In the genomic region with DNA sequence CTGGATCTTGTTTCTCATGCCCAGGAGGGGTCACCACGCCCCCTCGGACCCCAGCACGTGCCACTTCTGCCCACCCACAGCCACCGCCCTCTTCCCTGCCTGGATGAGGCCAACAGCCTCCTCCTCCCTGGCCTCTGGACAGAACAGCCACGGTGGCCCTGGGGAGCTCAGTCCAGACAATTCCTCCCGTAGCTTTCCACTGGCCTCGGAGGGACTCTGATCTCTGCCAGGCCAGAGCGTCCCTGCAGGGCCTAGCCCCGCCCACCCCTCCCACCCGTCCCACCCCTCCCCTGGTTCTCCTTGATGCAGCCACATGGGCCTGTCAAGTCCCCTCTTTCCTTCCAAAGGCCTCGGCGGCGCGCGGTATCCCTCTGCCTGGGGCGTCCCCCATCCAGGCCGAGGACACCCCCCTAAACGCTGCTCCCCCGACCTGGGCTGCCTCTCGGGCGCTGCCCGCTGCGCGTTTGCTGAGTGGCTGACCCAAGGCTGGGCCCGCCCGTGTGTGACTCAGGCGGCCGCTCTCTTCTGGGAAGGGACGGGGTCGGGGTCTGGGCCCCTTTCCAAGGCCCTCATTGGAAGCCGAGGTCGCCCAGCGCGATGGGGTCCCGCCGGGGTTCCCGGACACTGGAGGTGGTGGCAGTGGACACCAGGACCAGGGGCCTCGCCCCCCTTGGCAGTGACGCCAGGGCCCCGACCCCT, we compare ENCODE assay signal across 2 cellular contexts.
A peak's percentile ranks its signal among the peaks of the same experiment; 100 is the strongest.
TF ChIP-seq lines count a peak whose summit lies in the region.

No MANE protein-coding gene starts in this region.

TF ChIP-seq in SK-N-SH, 30 proteins besides CTCF, POLR2A, EP300 and RAD21 (continued from another document):
- TF ChIP-seq GATA2 (CRISPR knock-in tag; IDR thresholded peaks at IDR 0.05) (no peak), POLR2AphosphoS5 (IDR thresholded peaks at IDR 0.05; ENCODE audit: low read depth, low read length) (0 out of 2 replicates have a peak, but pooled peaks have one; percentile 16), NRF1 (IDR thresholded peaks at IDR 0.05; ENCODE audit: low read depth, low read length) (no peak), RFX5 (IDR thresholded peaks at IDR 0.05; ENCODE audit: low read length) (no peak)

TF ChIP-seq in HepG2, 621 proteins besides CTCF, POLR2A, EP300 and RAD21 (continued from another document and continues in another):
- TF ChIP-seq, protein P1, sequence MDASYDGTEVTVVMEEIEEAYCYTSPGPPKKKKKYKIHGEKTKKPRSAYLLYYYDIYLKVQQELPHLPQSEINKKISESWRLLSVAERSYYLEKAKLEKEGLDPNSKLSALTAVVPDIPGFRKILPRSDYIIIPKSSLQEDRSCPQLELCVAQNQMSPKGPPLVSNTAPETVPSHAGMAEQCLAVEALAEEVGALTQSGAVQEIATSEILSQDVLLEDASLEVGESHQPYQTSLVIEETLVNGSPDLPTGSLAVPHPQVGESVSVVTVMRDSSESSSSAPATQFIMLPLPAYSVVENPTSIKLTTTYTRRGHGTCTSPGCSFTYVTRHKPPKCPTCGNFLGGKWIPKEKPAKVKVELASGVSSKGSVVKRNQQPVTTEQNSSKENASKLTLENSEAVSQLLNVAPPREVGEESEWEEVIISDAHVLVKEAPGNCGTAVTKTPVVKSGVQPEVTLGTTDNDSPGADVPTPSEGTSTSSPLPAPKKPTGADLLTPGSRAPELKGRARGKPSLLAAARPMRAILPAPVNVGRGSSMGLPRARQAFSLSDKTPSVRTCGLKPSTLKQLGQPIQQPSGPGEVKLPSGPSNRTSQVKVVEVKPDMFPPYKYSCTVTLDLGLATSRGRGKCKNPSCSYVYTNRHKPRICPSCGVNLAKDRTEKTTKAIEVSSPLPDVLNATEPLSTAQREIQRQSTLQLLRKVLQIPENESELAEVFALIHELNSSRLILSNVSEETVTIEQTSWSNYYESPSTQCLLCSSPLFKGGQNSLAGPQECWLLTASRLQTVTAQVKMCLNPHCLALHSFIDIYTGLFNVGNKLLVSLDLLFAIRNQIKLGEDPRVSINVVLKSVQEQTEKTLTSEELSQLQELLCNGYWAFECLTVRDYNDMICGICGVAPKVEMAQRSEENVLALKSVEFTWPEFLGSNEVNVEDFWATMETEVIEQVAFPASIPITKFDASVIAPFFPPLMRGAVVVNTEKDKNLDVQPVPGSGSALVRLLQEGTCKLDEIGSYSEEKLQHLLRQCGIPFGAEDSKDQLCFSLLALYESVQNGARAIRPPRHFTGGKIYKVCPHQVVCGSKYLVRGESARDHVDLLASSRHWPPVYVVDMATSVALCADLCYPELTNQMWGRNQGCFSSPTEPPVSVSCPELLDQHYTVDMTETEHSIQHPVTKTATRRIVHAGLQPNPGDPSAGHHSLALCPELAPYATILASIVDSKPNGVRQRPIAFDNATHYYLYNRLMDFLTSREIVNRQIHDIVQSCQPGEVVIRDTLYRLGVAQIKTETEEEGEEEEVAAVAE (CRISPR knock-in tag; IDR thresholded peaks at IDR 0.05; ENCODE audit: borderline replicate concordance), result no peak
- TF ChIP-seq ZNF878 (CRISPR knock-in tag; IDR thresholded peaks at IDR 0.05) (no peak), ZSCAN30 (CRISPR knock-in tag; IDR thresholded peaks at IDR 0.05) (no peak), ZNF30 (CRISPR knock-in tag; IDR thresholded peaks at IDR 0.05) (no peak), ZFAT (CRISPR knock-in tag; conservative IDR thresholded peaks at IDR 0.05) (no peak), PRDM15 (CRISPR knock-in tag; IDR thresholded peaks at IDR 0.05) (peak; percentile 89), SP140L (CRISPR knock-in tag; IDR thresholded peaks at IDR 0.05; ENCODE audit: borderline replicate concordance) (no peak), ZNF180 (CRISPR knock-in tag; IDR thresholded peaks at IDR 0.05; ENCODE audit: borderline replicate concordance, low read depth) (no peak), IRX3 (CRISPR knock-in tag; IDR thresholded peaks at IDR 0.05; ENCODE audit: borderline replicate concordance, low read depth) (no peak), ZNF431 (CRISPR knock-in tag; IDR thresholded peaks at IDR 0.05; ENCODE audit: borderline replicate concordance, low read depth) (no peak), ARNT (IDR thresholded peaks at IDR 0.05) (no peak), TRIM22 (IDR thresholded peaks at IDR 0.05) (no peak), ZBTB37 (CRISPR knock-in tag; IDR thresholded peaks at IDR 0.05) (no peak), ZNF33B (CRISPR knock-in tag; IDR thresholded peaks at IDR 0.05) (no peak), TBP (CRISPR knock-in tag; IDR thresholded peaks at IDR 0.05) (no peak), KLF12 (CRISPR knock-in tag; IDR thresholded peaks at IDR 0.05; ENCODE audit: borderline replicate concordance) (no peak)
- TF ChIP-seq, protein P2, sequence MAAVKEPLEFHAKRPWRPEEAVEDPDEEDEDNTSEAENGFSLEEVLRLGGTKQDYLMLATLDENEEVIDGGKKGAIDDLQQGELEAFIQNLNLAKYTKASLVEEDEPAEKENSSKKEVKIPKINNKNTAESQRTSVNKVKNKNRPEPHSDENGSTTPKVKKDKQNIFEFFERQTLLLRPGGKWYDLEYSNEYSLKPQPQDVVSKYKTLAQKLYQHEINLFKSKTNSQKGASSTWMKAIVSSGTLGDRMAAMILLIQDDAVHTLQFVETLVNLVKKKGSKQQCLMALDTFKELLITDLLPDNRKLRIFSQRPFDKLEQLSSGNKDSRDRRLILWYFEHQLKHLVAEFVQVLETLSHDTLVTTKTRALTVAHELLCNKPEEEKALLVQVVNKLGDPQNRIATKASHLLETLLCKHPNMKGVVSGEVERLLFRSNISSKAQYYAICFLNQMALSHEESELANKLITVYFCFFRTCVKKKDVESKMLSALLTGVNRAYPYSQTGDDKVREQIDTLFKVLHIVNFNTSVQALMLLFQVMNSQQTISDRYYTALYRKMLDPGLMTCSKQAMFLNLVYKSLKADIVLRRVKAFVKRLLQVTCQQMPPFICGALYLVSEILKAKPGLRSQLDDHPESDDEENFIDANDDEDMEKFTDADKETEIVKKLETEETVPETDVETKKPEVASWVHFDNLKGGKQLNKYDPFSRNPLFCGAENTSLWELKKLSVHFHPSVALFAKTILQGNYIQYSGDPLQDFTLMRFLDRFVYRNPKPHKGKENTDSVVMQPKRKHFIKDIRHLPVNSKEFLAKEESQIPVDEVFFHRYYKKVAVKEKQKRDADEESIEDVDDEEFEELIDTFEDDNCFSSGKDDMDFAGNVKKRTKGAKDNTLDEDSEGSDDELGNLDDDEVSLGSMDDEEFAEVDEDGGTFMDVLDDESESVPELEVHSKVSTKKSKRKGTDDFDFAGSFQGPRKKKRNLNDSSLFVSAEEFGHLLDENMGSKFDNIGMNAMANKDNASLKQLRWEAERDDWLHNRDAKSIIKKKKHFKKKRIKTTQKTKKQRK (IDR thresholded peaks at IDR 0.05; ENCODE audit: low read length), result no peak
- TF ChIP-seq, protein P3, sequence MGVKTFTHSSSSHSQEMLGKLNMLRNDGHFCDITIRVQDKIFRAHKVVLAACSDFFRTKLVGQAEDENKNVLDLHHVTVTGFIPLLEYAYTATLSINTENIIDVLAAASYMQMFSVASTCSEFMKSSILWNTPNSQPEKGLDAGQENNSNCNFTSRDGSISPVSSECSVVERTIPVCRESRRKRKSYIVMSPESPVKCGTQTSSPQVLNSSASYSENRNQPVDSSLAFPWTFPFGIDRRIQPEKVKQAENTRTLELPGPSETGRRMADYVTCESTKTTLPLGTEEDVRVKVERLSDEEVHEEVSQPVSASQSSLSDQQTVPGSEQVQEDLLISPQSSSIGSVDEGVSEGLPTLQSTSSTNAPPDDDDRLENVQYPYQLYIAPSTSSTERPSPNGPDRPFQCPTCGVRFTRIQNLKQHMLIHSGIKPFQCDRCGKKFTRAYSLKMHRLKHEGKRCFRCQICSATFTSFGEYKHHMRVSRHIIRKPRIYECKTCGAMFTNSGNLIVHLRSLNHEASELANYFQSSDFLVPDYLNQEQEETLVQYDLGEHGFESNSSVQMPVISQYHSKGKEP (CRISPR knock-in tag; IDR thresholded peaks at IDR 0.05), result no peak
- TF ChIP-seq, protein P4, sequence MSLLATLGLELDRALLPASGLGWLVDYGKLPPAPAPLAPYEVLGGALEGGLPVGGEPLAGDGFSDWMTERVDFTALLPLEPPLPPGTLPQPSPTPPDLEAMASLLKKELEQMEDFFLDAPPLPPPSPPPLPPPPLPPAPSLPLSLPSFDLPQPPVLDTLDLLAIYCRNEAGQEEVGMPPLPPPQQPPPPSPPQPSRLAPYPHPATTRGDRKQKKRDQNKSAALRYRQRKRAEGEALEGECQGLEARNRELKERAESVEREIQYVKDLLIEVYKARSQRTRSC (CRISPR knock-in tag; IDR thresholded peaks at IDR 0.05; ENCODE audit: low read depth), result no peak
- TF ChIP-seq, protein P5, sequence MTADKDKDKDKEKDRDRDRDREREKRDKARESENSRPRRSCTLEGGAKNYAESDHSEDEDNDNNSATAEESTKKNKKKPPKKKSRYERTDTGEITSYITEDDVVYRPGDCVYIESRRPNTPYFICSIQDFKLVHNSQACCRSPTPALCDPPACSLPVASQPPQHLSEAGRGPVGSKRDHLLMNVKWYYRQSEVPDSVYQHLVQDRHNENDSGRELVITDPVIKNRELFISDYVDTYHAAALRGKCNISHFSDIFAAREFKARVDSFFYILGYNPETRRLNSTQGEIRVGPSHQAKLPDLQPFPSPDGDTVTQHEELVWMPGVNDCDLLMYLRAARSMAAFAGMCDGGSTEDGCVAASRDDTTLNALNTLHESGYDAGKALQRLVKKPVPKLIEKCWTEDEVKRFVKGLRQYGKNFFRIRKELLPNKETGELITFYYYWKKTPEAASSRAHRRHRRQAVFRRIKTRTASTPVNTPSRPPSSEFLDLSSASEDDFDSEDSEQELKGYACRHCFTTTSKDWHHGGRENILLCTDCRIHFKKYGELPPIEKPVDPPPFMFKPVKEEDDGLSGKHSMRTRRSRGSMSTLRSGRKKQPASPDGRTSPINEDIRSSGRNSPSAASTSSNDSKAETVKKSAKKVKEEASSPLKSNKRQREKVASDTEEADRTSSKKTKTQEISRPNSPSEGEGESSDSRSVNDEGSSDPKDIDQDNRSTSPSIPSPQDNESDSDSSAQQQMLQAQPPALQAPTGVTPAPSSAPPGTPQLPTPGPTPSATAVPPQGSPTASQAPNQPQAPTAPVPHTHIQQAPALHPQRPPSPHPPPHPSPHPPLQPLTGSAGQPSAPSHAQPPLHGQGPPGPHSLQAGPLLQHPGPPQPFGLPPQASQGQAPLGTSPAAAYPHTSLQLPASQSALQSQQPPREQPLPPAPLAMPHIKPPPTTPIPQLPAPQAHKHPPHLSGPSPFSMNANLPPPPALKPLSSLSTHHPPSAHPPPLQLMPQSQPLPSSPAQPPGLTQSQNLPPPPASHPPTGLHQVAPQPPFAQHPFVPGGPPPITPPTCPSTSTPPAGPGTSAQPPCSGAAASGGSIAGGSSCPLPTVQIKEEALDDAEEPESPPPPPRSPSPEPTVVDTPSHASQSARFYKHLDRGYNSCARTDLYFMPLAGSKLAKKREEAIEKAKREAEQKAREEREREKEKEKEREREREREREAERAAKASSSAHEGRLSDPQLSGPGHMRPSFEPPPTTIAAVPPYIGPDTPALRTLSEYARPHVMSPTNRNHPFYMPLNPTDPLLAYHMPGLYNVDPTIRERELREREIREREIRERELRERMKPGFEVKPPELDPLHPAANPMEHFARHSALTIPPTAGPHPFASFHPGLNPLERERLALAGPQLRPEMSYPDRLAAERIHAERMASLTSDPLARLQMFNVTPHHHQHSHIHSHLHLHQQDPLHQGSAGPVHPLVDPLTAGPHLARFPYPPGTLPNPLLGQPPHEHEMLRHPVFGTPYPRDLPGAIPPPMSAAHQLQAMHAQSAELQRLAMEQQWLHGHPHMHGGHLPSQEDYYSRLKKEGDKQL (CRISPR knock-in tag; IDR thresholded peaks at IDR 0.05; ENCODE audit: low read depth), result no peak
- TF ChIP-seq, protein P6, sequence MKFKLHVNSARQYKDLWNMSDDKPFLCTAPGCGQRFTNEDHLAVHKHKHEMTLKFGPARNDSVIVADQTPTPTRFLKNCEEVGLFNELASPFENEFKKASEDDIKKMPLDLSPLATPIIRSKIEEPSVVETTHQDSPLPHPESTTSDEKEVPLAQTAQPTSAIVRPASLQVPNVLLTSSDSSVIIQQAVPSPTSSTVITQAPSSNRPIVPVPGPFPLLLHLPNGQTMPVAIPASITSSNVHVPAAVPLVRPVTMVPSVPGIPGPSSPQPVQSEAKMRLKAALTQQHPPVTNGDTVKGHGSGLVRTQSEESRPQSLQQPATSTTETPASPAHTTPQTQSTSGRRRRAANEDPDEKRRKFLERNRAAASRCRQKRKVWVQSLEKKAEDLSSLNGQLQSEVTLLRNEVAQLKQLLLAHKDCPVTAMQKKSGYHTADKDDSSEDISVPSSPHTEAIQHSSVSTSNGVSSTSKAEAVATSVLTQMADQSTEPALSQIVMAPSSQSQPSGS (CRISPR knock-in tag; IDR thresholded peaks at IDR 0.05), result 0 out of 2 replicates have a peak, but pooled peaks have one; percentile 43
